ENCODE assay signal across 1 cellular context in genomic region chr6:10660431-10661191, GRCh38.
TF ChIP-seq lines count a peak whose summit lies in the region.

No MANE protein-coding gene starts in this region.

TF ChIP-seq in PFSK-1, 5 proteins besides CTCF, POLR2A, EP300 and RAD21:
- TF ChIP-seq POLR2AphosphoS5 (IDR thresholded peaks at IDR 0.05; ENCODE audit: low read depth, low read length): peak; percentile 59
